ENCODE assay signal across 36 cellular contexts in genomic region chr3:119396870-119397269, GRCh38.
"Had no signal": no experiment of that assay in that cellular context is flagged by ENCODE, and none has a peak within 500 bp of the region (broad histone marks: within the 10 kb centered on the region; RNA-seq: fewer than 3 reads in every experiment).

No MANE protein-coding gene starts in this region.

- H3K4me1 ChIP-seq: adrenal gland, body of pancreas, esophagus squamous epithelium, gastroesophageal sphincter had no signal

- H3K9me3 Mint-ChIP-seq: activated CD4-positive, alpha-beta memory T cell treated with anti-CD3 and anti-CD28 coated beads for 36 hours; activated CD4-positive, alpha-beta T cell treated with anti-CD3 and anti-CD28 coated beads, Interleukin-2, amount 10 ng/mL, durations not matched to agents 24 days and 14 days; activated naive CD4-positive, alpha-beta T cell treated with anti-CD3 and anti-CD28 coated beads for 36 hours; activated naive CD4-positive, alpha-beta T cell treated with anti-CD3 and anti-CD28 coated beads, Interleukin-2, amount 50 U/mL, for 24 hours; activated naive CD8-positive, alpha-beta T cell treated with anti-CD3 and anti-CD28 coated beads for 36 hours; activated naive CD8-positive, alpha-beta T cell treated with anti-CD3 and anti-CD28 coated beads, Interleukin-2, amount 50 U/mL, for 24 hours; activated T-helper 1 cell treated with anti-CD3 and anti-CD28 coated beads, Interleukin-12 subunit alpha, Interleukin-12 subunit beta, Interleukin-2, Interleukin-4 antibody, amounts not matched to agents 30 ng/mL and 10 ng/mL and 1 ng/mL, durations not matched to agents 14 hours and 24 hours and 36 hours; activated T-helper 2 cell treated with anti-CD3 and anti-CD28 coated beads, Interferon-gamma antibody, Interleukin-2, Interleukin-4, amounts not matched to agents 10 μg/mL and 5 μg/mL and 100 μg/mL, durations not matched to agents 14 hours and 24 hours and 36 hours; T-helper 2 cell treated with Interferon-gamma antibody and Interleukin-4, amounts not matched to agents 5 μg/mL and 100 μg/mL, for 36 hours had no signal

- H3K27me3 ChIP-seq: adrenal gland, body of pancreas, esophagus squamous epithelium, gastroesophageal sphincter had no signal

- H3K27ac ChIP-seq: adrenal gland, body of pancreas, epithelial cell of prostate, esophagus squamous epithelium, gastroesophageal sphincter had no signal

- H3K27ac Mint-ChIP-seq: activated CD4-positive, alpha-beta memory T cell treated with anti-CD3 and anti-CD28 coated beads for 36 hours; activated CD4-positive, alpha-beta T cell treated with anti-CD3 and anti-CD28 coated beads for 36 hours; activated CD8-positive, alpha-beta memory T cell treated with anti-CD3 and anti-CD28 coated beads, Interleukin-2, amount 10 ng/mL, durations not matched to agents 7 days and 5 days; activated CD8-positive, alpha-beta T cell treated with anti-CD3 and anti-CD28 coated beads, Interleukin-2, amount 10 ng/mL, durations not matched to agents 7 days and 5 days; activated naive CD4-positive, alpha-beta T cell treated with anti-CD3 and anti-CD28 coated beads for 36 hours; activated naive CD4-positive, alpha-beta T cell treated with anti-CD3 and anti-CD28 coated beads, Interleukin-2, amount 50 U/mL, for 24 hours; activated naive CD8-positive, alpha-beta T cell treated with anti-CD3 and anti-CD28 coated beads for 36 hours; activated naive CD8-positive, alpha-beta T cell treated with anti-CD3 and anti-CD28 coated beads, Interleukin-2, amount 50 U/mL, for 24 hours; activated T-helper 1 cell treated with anti-CD3 and anti-CD28 coated beads, Interleukin-12 subunit alpha, Interleukin-12 subunit beta, Interleukin-2, Interleukin-4 antibody, amounts not matched to agents 30 ng/mL and 10 ng/mL and 1 ng/mL, durations not matched to agents 14 hours and 24 hours and 36 hours; activated T-helper 2 cell treated with anti-CD3 and anti-CD28 coated beads, Interferon-gamma antibody, Interleukin-2, Interleukin-4, amounts not matched to agents 10 μg/mL and 5 μg/mL and 100 μg/mL, durations not matched to agents 14 hours and 24 hours and 36 hours; T-helper 2 cell treated with Interferon-gamma antibody and Interleukin-4, amounts not matched to agents 5 μg/mL and 100 μg/mL, for 36 hours had no signal

- FAIRE-seq: colon, endometrium, endothelial cell of umbilical vein had no signal

- DNase-seq: activated CD4-positive, alpha-beta memory T cell treated with anti-CD3 and anti-CD28 coated beads for 36 hours; activated CD4-positive, alpha-beta T cell treated with anti-CD3 and anti-CD28 coated beads for 36 hours; activated CD4-positive, alpha-beta T cell treated with anti-CD3 and anti-CD28 coated beads, Interleukin-2, amount 10 ng/mL, durations not matched to agents 24 days and 14 days; activated CD4-positive, CD25-positive, alpha-beta regulatory T cell; activated CD4-positive, CD25-positive, alpha-beta regulatory T cell treated with anti-CD3 and anti-CD28 coated beads, Interleukin-2, amount 50 U/mL, for 72 hours; activated CD8-positive, alpha-beta memory T cell treated with anti-CD3 and anti-CD28 coated beads, Interleukin-2, amount 10 ng/mL, durations not matched to agents 7 days and 5 days; activated CD8-positive, alpha-beta memory T cell treated with anti-CD3 and anti-CD28 coated beads, Interleukin-2, amount 50 U/mL, for 4 hours; activated CD8-positive, alpha-beta T cell treated with anti-CD3 and anti-CD28 coated beads, Interleukin-2, amount 10 ng/mL, durations not matched to agents 7 days and 5 days; activated effector memory CD4-positive, alpha-beta T cell treated with anti-CD3 and anti-CD28 coated beads, Interleukin-2, amount 50 U/mL, for 16 hours; activated naive CD4-positive, alpha-beta T cell treated with anti-CD3 and anti-CD28 coated beads for 36 hours; activated naive CD8-positive, alpha-beta T cell treated with anti-CD3 and anti-CD28 coated beads for 36 hours; activated naive CD8-positive, alpha-beta T cell treated with anti-CD3 and anti-CD28 coated beads, Interleukin-2, amount 50 U/mL, for 24 hours; activated T-cell treated with anti-CD3 and anti-CD28 coated beads, Interleukin-2, amount 50 U/mL, for 1 hour; activated T-cell treated with anti-CD3 and anti-CD28 coated beads, Interleukin-2, amount 50 U/mL, for 48 hours; amygdala; aorta; body of pancreas; central memory CD4-positive, alpha-beta T cell; cortex of kidney; effector CD8-positive, alpha-beta T cell; esophagus squamous epithelium; foreskin melanocyte; head of caudate nucleus; T-helper 1 cell; T-helper 17 cell; T1000 had no signal

- H3K9me3 ChIP-seq: adrenal gland, body of pancreas, esophagus squamous epithelium, gastroesophageal sphincter had no signal

- H3K4me3 Mint-ChIP-seq: activated CD4-positive, alpha-beta memory T cell treated with anti-CD3 and anti-CD28 coated beads for 36 hours; activated CD4-positive, alpha-beta T cell treated with anti-CD3 and anti-CD28 coated beads for 36 hours; activated CD4-positive, alpha-beta T cell treated with anti-CD3 and anti-CD28 coated beads, Interleukin-2, amount 10 ng/mL, durations not matched to agents 24 days and 14 days; activated CD8-positive, alpha-beta memory T cell treated with anti-CD3 and anti-CD28 coated beads, Interleukin-2, amount 10 ng/mL, durations not matched to agents 7 days and 5 days; activated CD8-positive, alpha-beta T cell treated with anti-CD3 and anti-CD28 coated beads, Interleukin-2, amount 10 ng/mL, durations not matched to agents 7 days and 5 days; activated naive CD4-positive, alpha-beta T cell treated with anti-CD3 and anti-CD28 coated beads for 36 hours; activated naive CD4-positive, alpha-beta T cell treated with anti-CD3 and anti-CD28 coated beads, Interleukin-2, amount 50 U/mL, for 24 hours; activated naive CD8-positive, alpha-beta T cell treated with anti-CD3 and anti-CD28 coated beads for 36 hours; activated naive CD8-positive, alpha-beta T cell treated with anti-CD3 and anti-CD28 coated beads, Interleukin-2, amount 50 U/mL, for 24 hours; activated T-helper 1 cell treated with anti-CD3 and anti-CD28 coated beads, Interleukin-12 subunit alpha, Interleukin-12 subunit beta, Interleukin-2, Interleukin-4 antibody, amounts not matched to agents 30 ng/mL and 10 ng/mL and 1 ng/mL, durations not matched to agents 14 hours and 24 hours and 36 hours; T-helper 17 cell; T-helper 2 cell treated with Interferon-gamma antibody and Interleukin-4, amounts not matched to agents 5 μg/mL and 100 μg/mL, for 36 hours had no signal

- H3K27me3 Mint-ChIP-seq: activated CD4-positive, alpha-beta memory T cell treated with anti-CD3 and anti-CD28 coated beads for 36 hours; activated CD4-positive, alpha-beta T cell treated with anti-CD3 and anti-CD28 coated beads for 36 hours; activated CD4-positive, alpha-beta T cell treated with anti-CD3 and anti-CD28 coated beads, Interleukin-2, amount 10 ng/mL, durations not matched to agents 24 days and 14 days; activated CD8-positive, alpha-beta memory T cell treated with anti-CD3 and anti-CD28 coated beads, Interleukin-2, amount 10 ng/mL, durations not matched to agents 7 days and 5 days; activated naive CD4-positive, alpha-beta T cell treated with anti-CD3 and anti-CD28 coated beads, Interleukin-2, amount 50 U/mL, for 24 hours; activated naive CD8-positive, alpha-beta T cell treated with anti-CD3 and anti-CD28 coated beads for 36 hours; activated naive CD8-positive, alpha-beta T cell treated with anti-CD3 and anti-CD28 coated beads, Interleukin-2, amount 50 U/mL, for 24 hours; T-helper 17 cell had no signal

- ATAC-seq: activated CD8-positive, alpha-beta memory T cell treated with anti-CD3 and anti-CD28 coated beads, Interleukin-2, amount 10 ng/mL, durations not matched to agents 7 days and 5 days; activated CD8-positive, alpha-beta T cell treated with anti-CD3 and anti-CD28 coated beads, Interleukin-2, amount 10 ng/mL, durations not matched to agents 7 days and 5 days; activated naive CD8-positive, alpha-beta T cell treated with anti-CD3 and anti-CD28 coated beads, Interleukin-2, amount 50 U/mL, for 24 hours; body of pancreas; gastroesophageal sphincter; T-helper 17 cell had no signal

- H3K4me3 ChIP-seq: adrenal gland, body of pancreas, esophagus squamous epithelium, gastroesophageal sphincter had no signal
